ENCODE assay signal across 7 cellular contexts in genomic region chr17:80475949-80476876, GRCh38. TPM values are rescaled to one million over a fixed set of nuclear protein-coding genes. Genes with fewer than 3 reads are reported as not detected.
DNase-seq lines count a peak whose midpoint lies in the region; ATAC-seq and TF ChIP-seq lines count a peak whose summit lies in the region.

TSS of gene NPTX1 (minus strand) at chr17:80476607. CDS start at chr17:80476446, 161 bp downstream.

- H2AFZ ChIP-seq in H9 (ENCODE audit: low read length) (no peak within 1 kb of the TSS), mesenchymal stem cell (ENCODE audit: low read depth, low read length) (no peak within 1 kb of the TSS)

- no peaks in the 10 kb centered on the region for H4K20me1 ChIP-seq in H9 (ENCODE audit: control insufficient read depth, insufficient read depth, insufficient read length)

- H3K27ac ChIP-seq in H9 (ENCODE audit: insufficient read length, low read depth, low read length), result no peak within 1 kb of the TSS
- H3K27ac ChIP-seq in mesenchymal stem cell (ENCODE audit: low read length, poor library complexity, severe bottlenecking), result no peak within 1 kb of the TSS

- H3K9me3 Mint-ChIP-seq in H9, result no peaks in the 10 kb centered on the region; a peak in 1 of 5 replicates

- H3K9ac ChIP-seq in H9 (ENCODE audit: extremely low read depth, insufficient read length, low read length) (no peak within 1 kb of the TSS), mesenchymal stem cell (ENCODE audit: low read length) (no peak within 1 kb of the TSS)

- TF ChIP-seq CTCF in H9 (conservative IDR thresholded peaks at IDR 0.05) (no peak), cardiac fibroblast (IDR thresholded peaks at IDR 0.05; ENCODE audit: low read depth, low read length) (no peak)

- H3K23me2 ChIP-seq in H9 (ENCODE audit: insufficient read length, low read depth, low read length, poor library complexity, severe bottlenecking), result peaks cover 5% of the 10 kb centered on the region

- H3K4me1 ChIP-seq in H9 (ENCODE audit: insufficient read depth, low read length) (no peaks in the 10 kb centered on the region), mesenchymal stem cell (ENCODE audit: control insufficient read depth, insufficient read depth, low read depth, low read length) (peaks cover 44% of the 10 kb centered on the region)

- H3K36me3 ChIP-seq in mesenchymal stem cell (ENCODE audit: control insufficient read depth in 1 of 2, insufficient read depth in 2 of 2, low read depth in 1 of 2, low read length in 2 of 2), result no peaks in the 10 kb centered on the region

- no CpG with 5 or more reads among the region's 133 CpGs for WGBS in H9 (ENCODE audit: extremely low coverage, insufficient read length, low lambda C conversion rate)
- 1% methylated on average over 68 of the region's 133 CpGs for WGBS in mesenchymal stem cell

- no peaks in the 10 kb centered on the region for H3K79me2 ChIP-seq in H9 (ENCODE audit: insufficient read depth, low read length)

- H4K5ac ChIP-seq in H9 (ENCODE audit: insufficient read length, low read depth, low read length), result no peak within 1 kb of the TSS

- H2AK5ac ChIP-seq in H9 (ENCODE audit: insufficient read length, low read length) (no peak within 1 kb of the TSS), mesenchymal stem cell (ENCODE audit: low read length, severe bottlenecking) (no peak within 1 kb of the TSS)

- no peak within 1 kb of the TSS for H2BK5ac ChIP-seq in H9 (ENCODE audit: insufficient read length, low read length)
- no peak within 1 kb of the TSS for H2BK5ac ChIP-seq in mesenchymal stem cell (ENCODE audit: low read depth, low read length, poor library complexity, severe bottlenecking)

- H3K9me3 ChIP-seq in H9 (ENCODE audit: control insufficient read depth, low read depth, low read length) (no peaks in the 10 kb centered on the region), mesenchymal stem cell (ENCODE audit: control insufficient read depth, low read length) (no peaks in the 10 kb centered on the region)

- peak within 1 kb of the TSS; percentile 13 for H3K4me2 ChIP-seq in H9 (ENCODE audit: insufficient read depth, insufficient read length, low read length)
- H3K4me2 ChIP-seq in mesenchymal stem cell (ENCODE audit: low read length, poor library complexity, severe bottlenecking), result peak within 1 kb of the TSS; percentile 80

- no peak for ATAC-seq in HG03378 (IDR thresholded peaks at IDR 0.05; ENCODE audit: unreplicated experiment)

- DNase-seq in H9 (no peak), NCI-H69 (lab: John Stamatoyannopoulos, UW) (peak; percentile 79), cardiac fibroblast (ENCODE audit: low read depth in 2 of 2) (no peak), mesenchymal stem cell (no peak), pons (ENCODE audit: low spot score) (no peak), epidermal melanocyte (ENCODE audit: insufficient read length, low spot score) (no peak)

- H4K8ac ChIP-seq in H9 (replicated peaks; ENCODE audit: insufficient read length, low read depth, low read length), result no peak within 1 kb of the TSS
- peak within 1 kb of the TSS; percentile 43 for H4K8ac ChIP-seq in mesenchymal stem cell (ENCODE audit: low read length)

- H3K4me1 Mint-ChIP-seq in H9, result peaks cover 8 to 46% of the 10 kb centered on the region in 2 experiments

- H3K27me3 ChIP-seq in H9 (ENCODE audit: insufficient read depth, low read length) (peaks cover 77% of the 10 kb centered on the region), mesenchymal stem cell (ENCODE audit: control insufficient read depth in 1 of 2, insufficient read depth in 1 of 2, low read length in 2 of 2) (peaks cover 79 to 88% of the 10 kb centered on the region in 2 experiments)

- no peak within 1 kb of the TSS for H2BK20ac ChIP-seq in H9 (ENCODE audit: low read depth, low read length, poor library complexity, severe bottlenecking)

- H2BK120ac ChIP-seq in H9 (ENCODE audit: low read depth, low read length, poor library complexity, severe bottlenecking), result no peak within 1 kb of the TSS
- H2BK120ac ChIP-seq in mesenchymal stem cell (ENCODE audit: low read depth, low read length), result no peak within 1 kb of the TSS

- H3K4me3 Mint-ChIP-seq in H9, result peak within 1 kb of the TSS; percentile 41 to 69

- H3K14ac ChIP-seq in H9 (ENCODE audit: insufficient read depth, low read length), result no peak within 1 kb of the TSS
- H3K14ac ChIP-seq in mesenchymal stem cell (ENCODE audit: low read length in 2 of 2), result no peak within 1 kb of the TSS

- H3K27ac Mint-ChIP-seq in H9, result no peak within 1 kb of the TSS

- H3K18ac ChIP-seq in H9 (ENCODE audit: insufficient read length, low read depth, low read length) (no peak within 1 kb of the TSS), mesenchymal stem cell (ENCODE audit: low read depth in 1 of 2, low read length in 2 of 2) (no peak within 1 kb of the TSS)

- H2BK12ac ChIP-seq in H9 (ENCODE audit: insufficient read length, low read depth, low read length) (no peak within 1 kb of the TSS), mesenchymal stem cell (ENCODE audit: low read length in 2 of 2) (no peak within 1 kb of the TSS)

- no peak within 1 kb of the TSS for H4K91ac ChIP-seq in H9 (ENCODE audit: insufficient read length, low read depth, low read length)
- no peak within 1 kb of the TSS for H4K91ac ChIP-seq in mesenchymal stem cell (ENCODE audit: low read length)

- no peak within 1 kb of the TSS for H3K4ac ChIP-seq in H9 (ENCODE audit: low read depth, low read length)
- H3K4ac ChIP-seq in mesenchymal stem cell (ENCODE audit: low read depth in 1 of 2, low read length in 2 of 2), result no peak within 1 kb of the TSS

- H3K36me3 Mint-ChIP-seq in H9 (ENCODE audit: insufficient read depth in 1 of 3, low read depth in 3 of 3), result peaks cover 0 to 18% (median 3%) of the 10 kb centered on the region in 3 experiments; a peak in 3 of 7 replicates

- no peak within 1 kb of the TSS for H3K23ac ChIP-seq in H9 (ENCODE audit: insufficient read length, low read depth, low read length)
- peak within 1 kb of the TSS in 1 of 2 experiments; percentile 30 for H3K23ac ChIP-seq in mesenchymal stem cell (ENCODE audit: low read length in 2 of 2)

- H3K56ac ChIP-seq in H9 (ENCODE audit: insufficient read length, low read depth, low read length), result no peak within 1 kb of the TSS

- H3T11ph ChIP-seq in H9 (ENCODE audit: low read length), result no peak within 1 kb of the TSS

- H3K79me1 ChIP-seq in H9 (ENCODE audit: insufficient read depth, low read depth, low read length, poor library complexity, severe bottlenecking), result no peaks in the 10 kb centered on the region
- H3K79me1 ChIP-seq in mesenchymal stem cell (replicated peaks; ENCODE audit: low read length, poor library complexity, severe bottlenecking), result no peaks in the 10 kb centered on the region

- H3K27me3 Mint-ChIP-seq in H9 (ENCODE audit: low read depth), result peaks cover 83% of the 10 kb centered on the region

- H3K4me3 ChIP-seq in cardiac fibroblast (replicated peaks in 1 of 2; ENCODE audit: low read depth in 2 of 2, low read length in 2 of 2) (peak within 1 kb of the TSS; percentile 3 to 46), mesenchymal stem cell (ENCODE audit: insufficient read depth in 1 of 2, low read depth in 1 of 2, low read length in 2 of 2) (peak within 1 kb of the TSS; percentile 35 to 66)

- no peak within 1 kb of the TSS for H2BK15ac ChIP-seq in H9 (ENCODE audit: low read depth, low read length)
- H2BK15ac ChIP-seq in mesenchymal stem cell (ENCODE audit: low read depth, poor library complexity, severe bottlenecking), result no peak within 1 kb of the TSS

RNA-seq across cellular contexts. Expression of gene NPTX1, which starts in this region (rescaled TPM):
- total RNA-seq in H9 (2021), result 20.5 and 20.8 TPM in 2 replicates
- polyA plus RNA-seq in mesenchymal stem cell (2013, experiment 1 of 2), result 1.3 TPM
- 1.5 TPM for polyA plus RNA-seq in mesenchymal stem cell (2013, experiment 2 of 2)
